Comparison of ENCODE assay signal across 11 cellular contexts in the genomic region with DNA sequence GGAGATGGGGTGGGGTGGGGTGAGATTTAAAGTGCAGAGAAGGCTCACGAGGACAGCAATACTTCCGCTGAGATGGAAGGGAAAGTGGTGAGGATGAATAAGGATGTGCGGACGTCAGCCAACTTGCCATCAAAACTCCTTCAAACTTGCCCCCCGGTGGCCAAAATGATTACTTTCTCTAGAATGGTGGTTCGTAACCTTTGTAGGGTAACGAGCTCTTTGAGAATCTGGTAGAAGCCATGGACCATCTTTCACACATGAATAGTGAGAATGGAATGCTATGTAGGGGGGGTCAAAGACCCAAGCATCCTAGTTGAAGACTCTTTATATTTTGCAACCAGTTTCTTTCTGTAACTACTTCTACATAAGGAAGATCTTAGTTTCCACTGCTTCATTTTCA.
A peak's percentile ranks its signal among the peaks of the same experiment; 100 is the strongest.
DNase-seq lines count a peak whose midpoint lies in the region; ATAC-seq and TF ChIP-seq lines count a peak whose summit lies in the region.
"Had no signal": no experiment of that assay in that cellular context is flagged by ENCODE, and none has a peak within 500 bp of the region (broad histone marks: within the 10 kb centered on the region; RNA-seq: fewer than 3 reads in every experiment).

No MANE protein-coding gene starts in this region.

- peak overlapping the region; percentile 37 for H3K4me2 ChIP-seq in osteoblast (ENCODE audit: insufficient read depth, low read length)

- TF ChIP-seq CTCF in GM12872 (IDR thresholded peaks at IDR 0.05; ENCODE audit: insufficient read depth, low read depth, low read length) (peak; percentile 47; the same call in 2 of the 3 replicates), epithelial cell of esophagus (IDR thresholded peaks at IDR 0.05; ENCODE audit: insufficient read depth, low read depth, low read length, missing control alignments) (peak; percentile 30), osteoblast (IDR thresholded peaks at IDR 0.05; ENCODE audit: extremely low read depth, low read depth, low read length) (peak; percentile 46)

- H3K36me3 ChIP-seq in NT2/D1 (ENCODE audit: insufficient read depth, insufficient read length, low read length) (no peaks in the 10 kb centered on the region), osteoblast (ENCODE audit: insufficient read depth, low read length) (no peaks in the 10 kb centered on the region)
- H3K36me3 ChIP-seq: MG63 had no signal

- H2AFZ ChIP-seq in osteoblast (ENCODE audit: low read length) = no peak overlapping the region

- H3K79me2 ChIP-seq in osteoblast (ENCODE audit: insufficient read depth, low read length) = no peaks in the 10 kb centered on the region

- H3K9me3 ChIP-seq in NT2/D1 (ENCODE audit: insufficient read depth, low read length) (peaks cover 14% of the 10 kb centered on the region), osteoblast (ENCODE audit: low read depth, low read length) (no peaks in the 10 kb centered on the region)

- H3K4me3 ChIP-seq in NT2/D1 (ENCODE audit: insufficient read length, low read depth) (no peak overlapping the region), epithelial cell of esophagus (ENCODE audit: low read length) (no peak overlapping the region), osteoblast (ENCODE audit: insufficient read depth, low read length) (no peak overlapping the region)
- H3K4me3 ChIP-seq: MG63, mucosa of descending colon had no signal

- no peak overlapping the region for H3K9ac ChIP-seq in NT2/D1 (ENCODE audit: insufficient read length, low read depth)

- no peak for ATAC-seq in GM19455 (IDR thresholded peaks at IDR 0.05; ENCODE audit: unreplicated experiment)
- ATAC-seq: mucosa of descending colon had no signal

- no peaks in the 10 kb centered on the region for H3K27me3 ChIP-seq in NT2/D1 (ENCODE audit: insufficient read depth, insufficient read length)
- no peaks in the 10 kb centered on the region for H3K27me3 ChIP-seq in osteoblast (ENCODE audit: insufficient read depth, low read length)
- H3K27me3 ChIP-seq: MG63 had no signal

- no peak overlapping the region for H3K27ac ChIP-seq in osteoblast (ENCODE audit: low read depth, low read length)

- DNase-seq in NT2/D1 (ENCODE audit: low read depth, low spot score) (peak; percentile 43), epithelial cell of esophagus (ENCODE audit: low read depth) (peak; percentile 45), osteoblast (ENCODE audit: insufficient read length, low spot score, missing footprints) (no peak), NCI-H187 treated with DMSO at 0.1 percent for 48 hours (lab: John Stamatoyannopoulos, UW) (no peak), NCI-H1694 treated with DMSO at 0.1 percent for 48 hours (lab: John Stamatoyannopoulos, UW) (no peak), HPDE6-E6E7 (ENCODE audit: extremely low spot score) (no peak)
- DNase-seq: activated B cell treated with CpG ODN at 0.5 μM for 24 hours, MG63, mucosa of descending colon had no signal

- H3K4me1 ChIP-seq in NT2/D1 (ENCODE audit: insufficient read depth, insufficient read length) (no peaks in the 10 kb centered on the region), osteoblast (ENCODE audit: insufficient read depth, low read length) (peaks cover 2% of the 10 kb centered on the region)

- H4K20me1 ChIP-seq in osteoblast (ENCODE audit: insufficient read depth, low read length) = no peaks in the 10 kb centered on the region

Comparison
In these comparisons a context has a peak if more than half of its experiments do, and no peak if none do; other contexts are left out.
1. DNase-seq: peak in NT2/D1 (single experiment) and epithelial cell of esophagus (single experiment); none in osteoblast (single experiment), NCI-H187 treated with DMSO at 0.1 percent for 48 hours (single experiment), NCI-H1694 treated with DMSO at 0.1 percent for 48 hours (single experiment) and HPDE6-E6E7 (single experiment).
2. Peak in every context shown above with its lines, with median percentiles within 50 percentile points of each other: CTCF ChIP-seq.